In the genomic region with DNA sequence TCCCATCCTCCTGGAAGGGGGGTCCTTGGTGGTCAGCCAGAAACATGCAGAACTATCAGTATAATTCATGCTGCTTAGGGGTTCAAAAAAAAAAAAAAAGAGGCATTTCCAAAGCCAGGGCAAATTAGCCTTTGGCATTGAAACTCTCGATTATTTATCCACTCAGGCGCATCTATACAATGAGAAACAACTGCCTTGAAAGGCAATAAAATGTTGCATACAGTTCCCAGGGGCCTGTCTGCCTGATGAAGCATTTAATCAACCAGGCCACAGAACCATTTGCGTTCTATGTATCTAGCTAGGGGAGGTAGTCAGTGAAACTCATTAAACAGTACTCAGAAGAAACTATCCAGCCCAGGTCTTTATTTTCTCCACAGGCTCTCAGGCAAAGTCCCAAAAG, we compare ENCODE assay signal across 22 cellular contexts.
DNase-seq lines count a peak whose midpoint lies in the region; ATAC-seq and TF ChIP-seq lines count a peak whose summit lies in the region.
"Had no signal": no experiment of that assay in that cellular context is flagged by ENCODE, and none has a peak within 500 bp of the region (broad histone marks: within the 10 kb centered on the region; RNA-seq: fewer than 3 reads in every experiment).

No MANE protein-coding gene starts in this region.

- H3K4me1 Mint-ChIP-seq in brain = peaks cover 36% of the 10 kb centered on the region
- no peaks in the 10 kb centered on the region for H3K4me1 Mint-ChIP-seq in activated T-helper 1 cell treated with anti-CD3 and anti-CD28 coated beads, Interleukin-12 subunit alpha, Interleukin-12 subunit beta, Interleukin-2, Interleukin-4 antibody, amounts not matched to agents 30 ng/mL and 10 ng/mL and 1 ng/mL, durations not matched to agents 14 hours and 24 hours and 36 hours (ENCODE audit: low read depth)
- H3K4me1 Mint-ChIP-seq in Calu3 (ENCODE audit: low read depth, unreplicated experiment) = no peaks in the 10 kb centered on the region

- CTCF ChIA-PET in Calu3 (lab: Charles Lee) = no interaction called here

- H3K9me3 Mint-ChIP-seq in brain = no peaks in the 10 kb centered on the region
- H3K9me3 Mint-ChIP-seq in activated T-helper 1 cell treated with anti-CD3 and anti-CD28 coated beads, Interleukin-12 subunit alpha, Interleukin-12 subunit beta, Interleukin-2, Interleukin-4 antibody, amounts not matched to agents 30 ng/mL and 10 ng/mL and 1 ng/mL, durations not matched to agents 14 hours and 24 hours and 36 hours = no peaks in the 10 kb centered on the region
- peaks cover 2% of the 10 kb centered on the region for H3K9me3 Mint-ChIP-seq in Calu3 (ENCODE audit: low read depth, unreplicated experiment)
- H3K9me3 Mint-ChIP-seq: CD8-positive, alpha-beta T cell had no signal

- H3K4me3 Mint-ChIP-seq in brain (peak overlapping the region in 2 of 5 experiments; percentile 22 to 33), Calu3 (ENCODE audit: low read depth, unreplicated experiment) (no peak overlapping the region)
- no peak overlapping the region for H3K4me3 Mint-ChIP-seq in activated T-helper 1 cell treated with anti-CD3 and anti-CD28 coated beads, Interleukin-12 subunit alpha, Interleukin-12 subunit beta, Interleukin-2, Interleukin-4 antibody, amounts not matched to agents 30 ng/mL and 10 ng/mL and 1 ng/mL, durations not matched to agents 14 hours and 24 hours and 36 hours
- H3K4me3 Mint-ChIP-seq: CD8-positive, alpha-beta T cell; IgD-negative memory B cell had no signal

- intact Hi-C loops in activated T-helper 1 cell treated with anti-CD3 and anti-CD28 coated beads, Interleukin-12 subunit alpha, Interleukin-12 subunit beta, Interleukin-2, Interleukin-4 antibody, amounts not matched to agents 30 ng/mL and 10 ng/mL and 1 ng/mL, durations not matched to agents 14 hours and 24 hours and 36 hours (cut with micrococcal nuclease) = no loop called here
- intact Hi-C loops in Calu3 (cut with micrococcal nuclease; ENCODE audit: unreplicated experiment) = no loop called here

- ATAC-seq in HG03354 (IDR thresholded peaks at IDR 0.05; ENCODE audit: poor library complexity, severe bottlenecking, unreplicated experiment) = peak; percentile 52
- ATAC-seq: CD8-positive, alpha-beta T cell; HCT116 had no signal

- H3K27me3 Mint-ChIP-seq in brain = peaks cover 4% of the 10 kb centered on the region
- no peaks in the 10 kb centered on the region for H3K27me3 Mint-ChIP-seq in activated T-helper 1 cell treated with anti-CD3 and anti-CD28 coated beads, Interleukin-12 subunit alpha, Interleukin-12 subunit beta, Interleukin-2, Interleukin-4 antibody, amounts not matched to agents 30 ng/mL and 10 ng/mL and 1 ng/mL, durations not matched to agents 14 hours and 24 hours and 36 hours (ENCODE audit: insufficient read depth)
- no peaks in the 10 kb centered on the region for H3K27me3 Mint-ChIP-seq in Calu3 (ENCODE audit: unreplicated experiment)
- H3K27me3 Mint-ChIP-seq: IgD-negative memory B cell had no signal

- no peaks in the 10 kb centered on the region for H3K36me3 Mint-ChIP-seq in brain
- no peaks in the 10 kb centered on the region for H3K36me3 Mint-ChIP-seq in activated T-helper 1 cell treated with anti-CD3 and anti-CD28 coated beads, Interleukin-12 subunit alpha, Interleukin-12 subunit beta, Interleukin-2, Interleukin-4 antibody, amounts not matched to agents 30 ng/mL and 10 ng/mL and 1 ng/mL, durations not matched to agents 14 hours and 24 hours and 36 hours (ENCODE audit: low read depth)
- H3K36me3 Mint-ChIP-seq in Calu3 (ENCODE audit: insufficient read depth, unreplicated experiment) = no peaks in the 10 kb centered on the region
- H3K36me3 Mint-ChIP-seq: CD8-positive, alpha-beta T cell; IgD-negative memory B cell had no signal

- TF ChIP-seq CTCF in brain (conservative IDR thresholded peaks at IDR 0.05) (no peak), Calu3 (IDR thresholded peaks at IDR 0.05; ENCODE audit: unreplicated experiment) (no peak)

- BruUV-seq in Calu3 (replicated peaks; lab: Mats Ljungman, UMichigan) = no TSS peak

- peak overlapping the region in 4 of 5 experiments; percentile 7 to 77 (median 38) for H3K27ac Mint-ChIP-seq in brain
- no peak overlapping the region for H3K27ac Mint-ChIP-seq in activated T-helper 1 cell treated with anti-CD3 and anti-CD28 coated beads, Interleukin-12 subunit alpha, Interleukin-12 subunit beta, Interleukin-2, Interleukin-4 antibody, amounts not matched to agents 30 ng/mL and 10 ng/mL and 1 ng/mL, durations not matched to agents 14 hours and 24 hours and 36 hours
- H3K27ac Mint-ChIP-seq in Calu3 (ENCODE audit: unreplicated experiment) = no peak overlapping the region
- H3K27ac Mint-ChIP-seq: CD8-positive, alpha-beta T cell; IgD-negative memory B cell had no signal

- DNase-seq in NCI-H2227 treated with DMSO at 0.1 percent for 48 hours (lab: John Stamatoyannopoulos, UW) = peak; percentile 3
- peak; percentile 60 for DNase-seq in retina
- no peak for DNase-seq in activated T-helper 1 cell treated with anti-CD3 and anti-CD28 coated beads, Interleukin-12 subunit alpha, Interleukin-12 subunit beta, Interleukin-2, Interleukin-4 antibody, amounts not matched to agents 30 ng/mL and 10 ng/mL and 1 ng/mL, durations not matched to agents 14 hours and 24 hours and 36 hours (ENCODE audit: low spot score)
- no peak for DNase-seq in stimulated activated CD4-positive, alpha-beta T cell treated with anti-CD3 and anti-CD28 coated beads, Interleukin-12 subunit alpha, Interleukin-12 subunit beta, amount 100 ng/mL, for 4 hours
- no peak for DNase-seq in Calu3
- DNase-seq: Caco-2; CD8-positive, alpha-beta T cell; DMS 273 treated with DMSO at 0.1 percent for 48 hours; DMS79; EL; GDM1; NCI-H1048; NCI-H1417; NCI-H187; NCI-H2081 treated with DMSO at 0.1 percent for 48 hours; NCI-H510A treated with DMSO at 0.1 percent for 48 hours; RPMI8226; SHP77 had no signal

Comparison
In these comparisons a context has a peak if more than half of its experiments do, and no peak if none do; other contexts are left out.
1. DNase-seq: peak in NCI-H2227 treated with DMSO at 0.1 percent for 48 hours (single experiment) and retina (single experiment); none in activated T-helper 1 cell treated with anti-CD3 and anti-CD28 coated beads, Interleukin-12 subunit alpha, Interleukin-12 subunit beta, Interleukin-2, Interleukin-4 antibody, amounts not matched to agents 30 ng/mL and 10 ng/mL and 1 ng/mL, durations not matched to agents 14 hours and 24 hours and 36 hours (single experiment), stimulated activated CD4-positive, alpha-beta T cell treated with anti-CD3 and anti-CD28 coated beads, Interleukin-12 subunit alpha, Interleukin-12 subunit beta, amount 100 ng/mL, for 4 hours (single experiment) and Calu3 (single experiment).
2. H3K27ac Mint-ChIP-seq: peak in brain (4 of 5); none in activated T-helper 1 cell treated with anti-CD3 and anti-CD28 coated beads, Interleukin-12 subunit alpha, Interleukin-12 subunit beta, Interleukin-2, Interleukin-4 antibody, amounts not matched to agents 30 ng/mL and 10 ng/mL and 1 ng/mL, durations not matched to agents 14 hours and 24 hours and 36 hours (single experiment) and Calu3 (single experiment).